8 cellular contexts compared by ENCODE assay signal in the genomic region with DNA sequence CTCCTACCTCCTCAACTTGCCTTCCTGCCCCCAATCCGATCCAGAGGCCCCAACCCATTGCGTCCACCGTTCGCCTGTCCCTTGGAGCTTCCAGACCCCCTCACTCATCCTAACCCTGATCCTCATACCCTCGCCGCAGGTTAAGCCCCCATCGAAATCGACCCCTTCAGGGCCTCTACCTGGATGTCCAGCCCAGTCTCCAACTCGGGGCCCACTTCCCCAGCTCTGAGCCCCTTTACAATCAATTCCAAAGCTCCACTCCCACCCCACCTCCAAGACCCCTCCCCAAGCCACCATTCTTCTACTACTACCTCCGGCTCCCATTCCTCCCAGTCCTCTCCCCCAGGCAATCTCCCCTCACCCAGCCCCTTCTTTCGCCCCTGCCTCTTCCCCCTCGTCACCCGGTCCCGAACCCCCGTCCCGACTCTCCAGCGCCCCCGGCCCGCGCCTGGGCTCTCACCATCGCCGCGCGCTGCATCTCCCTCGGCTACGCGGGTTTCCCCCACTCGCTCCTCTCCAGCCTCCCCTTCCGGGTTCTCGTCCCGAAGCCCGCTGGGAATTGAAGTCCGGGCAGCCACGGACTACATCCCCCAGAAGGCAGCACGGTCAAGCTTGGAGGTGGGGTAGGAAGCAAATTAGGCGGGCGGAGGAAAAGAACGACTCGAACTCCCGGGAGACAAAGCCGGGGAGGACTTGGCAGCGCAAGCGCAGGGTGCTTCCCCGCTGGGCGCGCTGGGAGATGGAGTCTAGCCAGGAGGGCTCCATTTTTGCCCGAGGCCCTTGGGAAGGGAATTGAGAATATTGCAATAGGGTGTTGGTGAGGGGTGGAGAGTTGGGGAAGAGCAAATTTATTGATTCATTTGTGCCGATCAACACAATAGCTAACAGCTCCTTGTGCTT. TPM values are rescaled to one million over a fixed set of nuclear protein-coding genes. Genes with fewer than 3 reads are reported as not detected.
A peak's percentile ranks its signal among the peaks of the same experiment; 100 is the strongest.
DNase-seq lines count a peak whose midpoint lies in the region; ATAC-seq and TF ChIP-seq lines count a peak whose summit lies in the region.

A gene with protein sequence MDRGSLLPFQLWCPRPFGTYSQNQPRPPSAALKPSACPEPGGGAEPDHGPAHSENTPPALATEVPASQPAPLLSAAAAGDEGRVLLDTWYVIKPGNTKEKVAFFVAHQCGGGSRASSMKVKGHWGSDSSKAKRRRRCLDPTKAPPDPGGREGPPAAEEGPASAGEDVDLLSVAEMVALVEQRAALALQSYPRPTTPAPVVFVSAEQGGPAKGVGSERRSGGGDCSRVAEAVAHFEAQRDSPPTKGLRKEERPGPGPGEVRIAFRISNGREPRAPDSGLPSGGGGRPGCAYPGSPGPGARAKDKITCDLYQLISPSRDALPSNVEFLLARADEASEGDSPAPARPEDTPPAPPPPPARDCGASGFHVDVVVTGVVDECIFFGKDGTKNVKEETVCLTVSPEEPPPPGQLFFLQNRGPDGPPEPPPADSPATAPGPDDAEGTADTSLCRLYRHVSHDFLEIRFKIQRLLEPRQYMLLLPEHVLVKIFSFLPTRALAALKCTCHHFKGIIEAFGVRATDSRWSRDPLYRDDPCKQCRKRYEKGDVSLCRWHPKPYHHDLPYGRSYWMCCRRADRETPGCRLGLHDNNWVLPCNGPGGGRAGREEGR (minus strand): TSS at position 508 of the 900 bp plus-strand sequence. CDS start 17,401 bp downstream, outside the sequence.

- TF ChIP-seq POLR2A in spleen (IDR thresholded peaks at IDR 0.05) = peak in 2 of 3 donors; percentile 49 to 50

- 1 to 2% (median 1%) methylated on average over 48 of the region's 48 CpGs for WGBS in spleen, 5 donors

- TF ChIP-seq CTCF in AG09309 (IDR thresholded peaks at IDR 0.05; ENCODE audit: control insufficient read depth, insufficient read depth, low read depth, low read length, missing control alignments) (no peak), spleen (IDR thresholded peaks at IDR 0.05 in 8 of 11, conservative IDR thresholded peaks at IDR 0.05 in 3 of 11) (peak in 2 of 11 experiments; percentile 23 to 26)

- H3K9me3 ChIP-seq in spleen = no peaks in the 10 kb centered on the region

- H3K4me1 ChIP-seq in spleen = peaks cover 14 to 55% (median 27%) of the 10 kb centered on the region in 6 donors

- no peaks in the 10 kb centered on the region for H3K27me3 Mint-ChIP-seq in central memory CD8-positive, alpha-beta T cell

- no peaks in the 10 kb centered on the region for H3K27me3 ChIP-seq in spleen (replicated peaks in 1 of 7)

- H3K36me3 Mint-ChIP-seq in central memory CD8-positive, alpha-beta T cell (ENCODE audit: insufficient read depth) = peaks cover 11% of the 10 kb centered on the region

- H3K4me3 ChIP-seq in AG09309 (ENCODE audit: control insufficient read depth, low read depth, low read length) (peak within 1 kb of the TSS; percentile 85), spleen (peak within 1 kb of the TSS; percentile 49 to 94 (median 63))

- H3K4me3 Mint-ChIP-seq in central memory CD8-positive, alpha-beta T cell = peak within 1 kb of the TSS; percentile 91

- intact Hi-C loops in spleen (cut with DNase I; ENCODE audit: low total_unique reads) = no loop called here

- H3K36me3 ChIP-seq in spleen = peaks cover 0 to 6% (median 0%) of the 10 kb centered on the region in 6 donors

- peak within 1 kb of the TSS; percentile 95 for H3K27ac Mint-ChIP-seq in central memory CD8-positive, alpha-beta T cell (ENCODE audit: low read depth)

- peak within 1 kb of the TSS; percentile 63 to 89 (median 79) for H3K27ac ChIP-seq in spleen

- H3K4me1 Mint-ChIP-seq in central memory CD8-positive, alpha-beta T cell = peaks cover 28% of the 10 kb centered on the region

- DNase-seq in AG09309 (ENCODE audit: low read depth) (peak; percentile 94), NCI-H345 treated with DMSO at 0.1 percent for 48 hours (lab: John Stamatoyannopoulos, UW; ENCODE audit: unreplicated experiment) (peak; percentile 92), inferior parietal cortex (ENCODE audit: extremely low spot score) (peak; percentile 98), spleen (peak; percentile 99)
- peak; percentile 79 to 87 (median 84) for DNase-seq in activated CD4-positive, CD25-positive, alpha-beta regulatory T cell (lab: John Stamatoyannopoulos, UW)
- peak; percentile 81 to 86 for DNase-seq in central memory CD8-positive, alpha-beta T cell (ENCODE audit: low spot score in 2 of 2)

- H3K9me3 Mint-ChIP-seq in central memory CD8-positive, alpha-beta T cell = no peaks in the 10 kb centered on the region

- peak; percentile 90 for ATAC-seq in GM18909 (IDR thresholded peaks at IDR 0.05; ENCODE audit: poor library complexity, unreplicated experiment)
- ATAC-seq in HG03196 (IDR thresholded peaks at IDR 0.05; ENCODE audit: unreplicated experiment) = peak; percentile 85
- ATAC-seq in central memory CD8-positive, alpha-beta T cell (replicated peaks; ENCODE audit: extremely low read depth, poor library complexity, severe bottlenecking) = peak; percentile 100

RNA-seq across cellular contexts. Expression of the gene that starts here (rescaled TPM):
- 10 to 100 TPM; 12.8 to 28.1 (median 23.6) TPM for total RNA-seq in spleen
- polyA plus RNA-seq in spleen = 10 to 100 TPM in 2 of 3 donors, 1 to 10 TPM in 1; 8.8 to 14.4 (median 10.4) TPM

Comparison
In these comparisons a context has a peak if more than half of its experiments do, and no peak if none do; other contexts are left out.
1. Peak in every context shown above with its lines: DNase-seq, ATAC-seq, H3K4me3 ChIP-seq and H3K27ac ChIP-seq.